ENCODE assay signal across 1 cellular context in the genomic region with DNA sequence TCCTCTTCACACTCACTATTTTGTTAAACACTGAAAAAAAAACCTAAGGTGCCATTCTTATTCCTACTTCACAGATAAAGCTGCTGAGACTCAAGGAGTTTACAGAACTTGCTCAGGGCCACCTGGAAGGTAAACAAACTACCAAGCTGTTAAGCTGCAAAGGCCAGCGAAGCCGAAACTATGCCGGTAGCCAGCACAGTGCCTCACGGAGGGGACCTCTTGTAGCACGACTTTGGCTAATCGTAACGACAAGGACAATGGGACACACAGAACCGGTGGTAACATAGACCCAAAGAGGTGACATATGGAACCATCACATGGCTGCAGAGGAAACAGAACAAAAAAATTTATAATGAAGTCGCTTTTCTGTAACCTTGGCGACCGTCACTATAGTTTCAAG.
TF ChIP-seq lines count a peak whose summit lies in the region.

No MANE protein-coding gene starts in this region.

TF ChIP-seq in GM23338, 12 proteins besides CTCF, POLR2A, EP300 and RAD21 (continued from another document):
- TF ChIP-seq CREB1 (CRISPR knock-in tag; IDR thresholded peaks at IDR 0.05; ENCODE audit: low read depth) (no peak), EZH2 (IDR thresholded peaks at IDR 0.05; ENCODE audit: low read depth, unreplicated experiment) (no peak), STAT1 (IDR thresholded peaks at IDR 0.05; ENCODE audit: unreplicated experiment) (no peak)
- TF ChIP-seq, protein P1, sequence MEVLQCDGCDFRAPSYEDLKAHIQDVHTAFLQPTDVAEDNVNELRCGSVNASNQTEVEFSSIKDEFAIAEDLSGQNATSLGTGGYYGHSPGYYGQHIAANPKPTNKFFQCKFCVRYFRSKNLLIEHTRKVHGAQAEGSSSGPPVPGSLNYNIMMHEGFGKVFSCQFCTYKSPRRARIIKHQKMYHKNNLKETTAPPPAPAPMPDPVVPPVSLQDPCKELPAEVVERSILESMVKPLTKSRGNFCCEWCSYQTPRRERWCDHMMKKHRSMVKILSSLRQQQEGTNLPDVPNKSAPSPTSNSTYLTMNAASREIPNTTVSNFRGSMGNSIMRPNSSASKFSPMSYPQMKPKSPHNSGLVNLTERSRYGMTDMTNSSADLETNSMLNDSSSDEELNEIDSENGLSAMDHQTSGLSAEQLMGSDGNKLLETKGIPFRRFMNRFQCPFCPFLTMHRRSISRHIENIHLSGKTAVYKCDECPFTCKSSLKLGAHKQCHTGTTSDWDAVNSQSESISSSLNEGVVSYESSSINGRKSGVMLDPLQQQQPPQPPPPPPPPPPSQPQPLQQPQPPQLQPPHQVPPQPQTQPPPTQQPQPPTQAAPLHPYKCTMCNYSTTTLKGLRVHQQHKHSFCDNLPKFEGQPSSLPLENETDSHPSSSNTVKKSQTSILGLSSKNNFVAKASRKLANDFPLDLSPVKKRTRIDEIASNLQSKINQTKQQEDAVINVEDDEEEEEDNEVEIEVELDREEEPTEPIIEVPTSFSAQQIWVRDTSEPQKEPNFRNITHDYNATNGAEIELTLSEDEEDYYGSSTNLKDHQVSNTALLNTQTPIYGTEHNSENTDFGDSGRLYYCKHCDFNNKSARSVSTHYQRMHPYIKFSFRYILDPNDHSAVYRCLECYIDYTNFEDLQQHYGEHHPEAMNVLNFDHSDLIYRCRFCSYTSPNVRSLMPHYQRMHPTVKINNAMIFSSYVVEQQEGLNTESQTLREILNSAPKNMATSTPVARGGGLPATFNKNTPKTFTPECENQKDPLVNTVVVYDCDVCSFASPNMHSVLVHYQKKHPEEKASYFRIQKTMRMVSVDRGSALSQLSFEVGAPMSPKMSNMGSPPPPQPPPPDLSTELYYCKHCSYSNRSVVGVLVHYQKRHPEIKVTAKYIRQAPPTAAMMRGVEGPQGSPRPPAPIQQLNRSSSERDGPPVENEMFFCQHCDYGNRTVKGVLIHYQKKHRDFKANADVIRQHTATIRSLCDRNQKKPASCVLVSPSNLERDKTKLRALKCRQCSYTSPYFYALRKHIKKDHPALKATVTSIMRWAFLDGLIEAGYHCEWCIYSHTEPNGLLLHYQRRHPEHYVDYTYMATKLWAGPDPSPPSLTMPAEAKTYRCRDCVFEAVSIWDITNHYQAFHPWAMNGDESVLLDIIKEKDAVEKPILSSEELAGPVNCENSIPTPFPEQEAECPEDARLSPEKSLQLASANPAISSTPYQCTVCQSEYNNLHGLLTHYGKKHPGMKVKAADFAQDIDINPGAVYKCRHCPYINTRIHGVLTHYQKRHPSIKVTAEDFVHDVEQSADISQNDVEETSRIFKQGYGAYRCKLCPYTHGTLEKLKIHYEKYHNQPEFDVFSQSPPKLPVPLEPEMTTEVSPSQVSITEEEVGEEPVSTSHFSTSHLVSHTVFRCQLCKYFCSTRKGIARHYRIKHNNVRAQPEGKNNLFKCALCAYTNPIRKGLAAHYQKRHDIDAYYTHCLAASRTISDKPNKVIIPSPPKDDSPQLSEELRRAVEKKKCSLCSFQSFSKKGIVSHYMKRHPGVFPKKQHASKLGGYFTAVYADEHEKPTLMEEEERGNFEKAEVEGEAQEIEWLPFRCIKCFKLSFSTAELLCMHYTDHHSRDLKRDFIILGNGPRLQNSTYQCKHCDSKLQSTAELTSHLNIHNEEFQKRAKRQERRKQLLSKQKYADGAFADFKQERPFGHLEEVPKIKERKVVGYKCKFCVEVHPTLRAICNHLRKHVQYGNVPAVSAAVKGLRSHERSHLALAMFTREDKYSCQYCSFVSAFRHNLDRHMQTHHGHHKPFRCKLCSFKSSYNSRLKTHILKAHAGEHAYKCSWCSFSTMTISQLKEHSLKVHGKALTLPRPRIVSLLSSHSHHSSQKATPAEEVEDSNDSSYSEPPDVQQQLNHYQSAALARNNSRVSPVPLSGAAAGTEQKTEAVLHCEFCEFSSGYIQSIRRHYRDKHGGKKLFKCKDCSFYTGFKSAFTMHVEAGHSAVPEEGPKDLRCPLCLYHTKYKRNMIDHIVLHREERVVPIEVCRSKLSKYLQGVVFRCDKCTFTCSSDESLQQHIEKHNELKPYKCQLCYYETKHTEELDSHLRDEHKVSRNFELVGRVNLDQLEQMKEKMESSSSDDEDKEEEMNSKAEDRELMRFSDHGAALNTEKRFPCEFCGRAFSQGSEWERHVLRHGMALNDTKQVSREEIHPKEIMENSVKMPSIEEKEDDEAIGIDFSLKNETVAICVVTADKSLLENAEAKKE (CRISPR knock-in tag; IDR thresholded peaks at IDR 0.05): no peak
TF ChIP-seq in GM23338: peak in this region for 0.
